In the genomic region with DNA sequence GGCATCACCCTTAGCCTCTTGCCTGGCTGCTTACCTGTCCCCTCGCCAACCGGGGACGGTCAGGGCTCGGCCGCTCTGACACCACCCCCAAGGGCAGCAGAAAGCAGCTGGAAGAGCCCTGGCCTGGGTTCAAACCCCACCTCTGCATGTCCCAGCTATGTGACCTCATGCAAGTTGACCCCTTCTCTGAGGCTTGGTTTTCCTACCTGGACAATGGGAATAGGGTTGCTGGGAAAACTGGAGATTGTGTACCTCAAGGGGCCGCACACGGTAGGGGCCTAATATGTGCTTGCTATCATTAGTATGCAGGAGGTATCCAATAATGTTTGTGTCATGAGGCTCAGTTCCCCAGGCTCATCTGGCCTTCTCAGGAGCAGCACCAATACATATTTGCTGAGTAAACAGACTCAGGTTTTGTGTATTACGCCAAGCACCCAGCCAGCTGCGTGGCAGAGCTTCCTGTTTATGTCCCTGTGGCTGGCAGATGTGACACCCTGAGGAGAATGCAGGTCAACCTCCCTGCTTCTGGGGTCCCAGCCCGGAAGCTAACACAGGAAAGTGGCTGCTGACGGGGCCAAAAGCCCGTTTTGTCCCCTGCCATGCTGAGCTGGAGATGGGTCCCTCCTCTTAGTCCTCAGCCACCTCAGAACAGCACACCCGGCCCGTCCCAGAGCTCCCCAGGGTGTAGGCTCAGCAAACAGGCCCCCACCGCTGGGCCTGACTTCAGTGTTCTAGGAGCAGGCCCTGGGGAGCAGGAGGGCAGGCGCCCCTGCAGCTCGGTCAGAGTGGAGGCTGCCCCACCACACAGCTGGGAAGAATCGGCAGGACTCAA, we compare ENCODE assay signal across 9 cellular contexts. TPM values are rescaled to one million over a fixed set of nuclear protein-coding genes. Genes with fewer than 3 reads are reported as not detected.
DNase-seq lines count a peak whose midpoint lies in the region; ATAC-seq and TF ChIP-seq lines count a peak whose summit lies in the region.
"Had no signal": no experiment of that assay in that cellular context is flagged by ENCODE, and none has a peak within 500 bp of the region (broad histone marks: within the 10 kb centered on the region; RNA-seq: fewer than 3 reads in every experiment).

No MANE protein-coding gene starts in this region.

- no peaks in the 10 kb centered on the region for H3K9me3 ChIP-seq in hepatocyte (ENCODE audit: low read depth)

- no peaks in the 10 kb centered on the region for H3K4me1 ChIP-seq in hepatocyte (ENCODE audit: insufficient read depth)

- no peak for TF ChIP-seq CTCF in C4-2B (conservative IDR thresholded peaks at IDR 0.05)
- no peak for TF ChIP-seq CTCF in hepatocyte (IDR thresholded peaks at IDR 0.05; ENCODE audit: poor library complexity)

- H3K4me2 ChIP-seq in hepatocyte: no peak overlapping the region

- 76% methylated on average over 17 of the region's 18 CpGs for WGBS in hepatocyte (ENCODE audit: low lambda C conversion rate, missing lambda C conversion rate)

- H3K79me2 ChIP-seq in hepatocyte: no peaks in the 10 kb centered on the region

- H3K27ac ChIP-seq in C4-2B (peak overlapping the region; percentile 3; the same call in 1 of the 2 replicates), hepatocyte (peak overlapping the region; percentile 34)

- peak; percentile 56 for ATAC-seq in GM21381 (IDR thresholded peaks at IDR 0.05; ENCODE audit: unreplicated experiment)

- H3K9me2 ChIP-seq in hepatocyte (replicated peaks; ENCODE audit: insufficient read depth): no peaks in the 10 kb centered on the region

- H2AFZ ChIP-seq in hepatocyte: no peak overlapping the region

- H3K4me3 ChIP-seq in hepatocyte: no peak overlapping the region

- no peaks in the 10 kb centered on the region for H4K20me1 ChIP-seq in hepatocyte (ENCODE audit: insufficient read depth, poor library complexity, severe bottlenecking)

- no peaks in the 10 kb centered on the region for H3K36me3 ChIP-seq in hepatocyte (replicated peaks; ENCODE audit: insufficient read depth, low read depth)

- peak; percentile 31 for DNase-seq in NCI-H2107 (lab: John Stamatoyannopoulos, UW)
- peak; percentile 31 for DNase-seq in activated T-cell treated with anti-CD3 and anti-CD28 coated beads for 1 hour (ENCODE audit: low read depth)
- DNase-seq in hepatocyte (ENCODE audit: low spot score): no peak
- peak; percentile 27 for DNase-seq in stimulated activated naive CD4-positive, alpha-beta T cell treated with Interleukin-2 at 50 U/mL for 16 hours (lab: John Stamatoyannopoulos, UW)
- DNase-seq in LoVo (ENCODE audit: low spot score): no peak
- DNase-seq in kidney glomerular epithelial cell (lab: John Stamatoyannopoulos, UW): no peak

- H3K27me3 ChIP-seq in hepatocyte: no peaks in the 10 kb centered on the region

RNA-seq across cellular contexts. Expression of gene PLXND1, which starts 29.7 kb away (rescaled TPM):
- total RNA-seq in hepatocyte: 22.0 and 45.3 TPM in 2 replicates
- 24.9 and 36.3 TPM in 2 replicates for polyA plus RNA-seq in hepatocyte

RNA-seq across cellular contexts. Expression of gene H1-8, which starts 33.8 kb away (rescaled TPM):
- not detected in 2 replicates for total RNA-seq in hepatocyte
- not detected in 2 replicates for polyA plus RNA-seq in hepatocyte
- total RNA-seq: bronchial epithelial cell had no signal

RNA-seq across cellular contexts. Expression of gene RHO, which starts 48.3 kb away (rescaled TPM):
- total RNA-seq in hepatocyte: not detected in 2 replicates
- 0.19 TPM in 1 of 2 replicates, not detected in the other for polyA plus RNA-seq in hepatocyte
- total RNA-seq: bronchial epithelial cell had no signal

Comparison
In these comparisons a context has a peak if more than half of its experiments do, and no peak if none do; other contexts are left out.
1. DNase-seq: peak in NCI-H2107 (single experiment), activated T-cell treated with anti-CD3 and anti-CD28 coated beads for 1 hour (single experiment) and stimulated activated naive CD4-positive, alpha-beta T cell treated with Interleukin-2 at 50 U/mL for 16 hours (single experiment); none in hepatocyte (single experiment), LoVo (single experiment) and kidney glomerular epithelial cell (single experiment).